In the genomic region with DNA sequence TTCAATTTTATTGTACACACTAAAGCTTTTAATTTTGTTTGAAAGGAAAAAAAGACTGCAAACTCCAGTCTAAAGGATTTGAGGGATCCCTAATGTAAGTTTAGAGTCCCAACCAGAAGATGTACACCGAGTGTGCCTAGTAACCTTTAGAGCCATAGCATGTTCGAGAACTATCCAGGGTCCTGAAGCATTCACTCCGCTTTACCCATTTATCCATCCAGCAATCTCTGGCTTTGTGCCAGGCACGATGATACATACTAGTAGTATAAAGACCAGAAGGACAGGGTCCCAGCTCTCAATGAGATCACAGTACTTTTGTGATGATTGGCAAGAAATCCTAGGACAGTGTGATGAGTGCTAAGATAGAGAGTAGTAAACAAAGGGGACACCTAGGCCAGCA, we compare ENCODE assay signal across 17 cellular contexts.
A peak's percentile ranks its signal among the peaks of the same experiment; 100 is the strongest.
DNase-seq lines count a peak whose midpoint lies in the region; ATAC-seq, FAIRE-seq and TF ChIP-seq lines count a peak whose summit lies in the region.
"Had no signal": no experiment of that assay in that cellular context is flagged by ENCODE, and none has a peak within 500 bp of the region (broad histone marks: within the 10 kb centered on the region; RNA-seq: fewer than 3 reads in every experiment).

No MANE protein-coding gene starts in this region.

- in situ Hi-C loops in K562 (cut with MboI) = no loop called here

- no TSS peak for BruUV-seq in K562 (replicated peaks; lab: Mats Ljungman, UMichigan)

- no peak overlapping the region for H2AK5ac ChIP-seq in mesenchymal stem cell (ENCODE audit: low read length, severe bottlenecking)

- DNase-seq in EL (peak; percentile 33), LNCaP clone FGC (ENCODE audit: low read depth) (peak; percentile 1), K562 (ENCODE audit: extremely low read depth in 1 of 4, low spot score in 3 of 4) (peak in 1 of 4 experiments; percentile 25), mesenchymal stem cell (peak; percentile 24), right cardiac atrium (no peak)
- DNase-seq in stimulated activated naive CD4-positive, alpha-beta T cell treated with Interleukin-2 at 50 U/mL for 16 hours (lab: John Stamatoyannopoulos, UW) = no peak
- DNase-seq: activated CD4-positive, CD25-positive, alpha-beta regulatory T cell; activated T-cell treated with anti-CD3 and anti-CD28 coated beads for 4 hours; amniotic stem cell; dorsolateral prefrontal cortex; left ventricle myocardium superior; NCI-H1092 treated with DMSO at 0.1 percent for 48 hours; NCI-H526; small intestine had no signal

- H3K4me1 ChIP-seq in K562 (replicated peaks in 1 of 2; ENCODE audit: control insufficient read depth in 2 of 2, insufficient read depth in 2 of 2, low read length in 2 of 2) (no peaks in the 10 kb centered on the region), mesenchymal stem cell (ENCODE audit: control insufficient read depth, insufficient read depth, low read depth, low read length) (no peaks in the 10 kb centered on the region), right cardiac atrium (ENCODE audit: control insufficient read depth, insufficient read depth, low read length) (no peaks in the 10 kb centered on the region), gastroesophageal sphincter (no peaks in the 10 kb centered on the region)
- H3K4me1 ChIP-seq: SJSA1 had no signal

- H3K9me1 ChIP-seq in K562 (ENCODE audit: control insufficient read depth, insufficient read depth, low read length) = no peaks in the 10 kb centered on the region

- TF ChIP-seq RAD21 in K562 (CRISPR knock-in tag; conservative IDR thresholded peaks at IDR 0.05 in 1 of 2, IDR thresholded peaks at IDR 0.05 in 1 of 2) = no peak

- H3K9me3 ChIP-seq in K562 (replicated peaks; ENCODE audit: control insufficient read depth, insufficient read depth, low read depth, low read length) = no peaks in the 10 kb centered on the region
- peaks cover 20% of the 10 kb centered on the region for H3K9me3 ChIP-seq in mesenchymal stem cell (ENCODE audit: control insufficient read depth, low read length)
- no peaks in the 10 kb centered on the region for H3K9me3 ChIP-seq in right cardiac atrium (ENCODE audit: control insufficient read depth, low read length)
- peaks cover 0 to 24% (median 0%) of the 10 kb centered on the region in 3 donors for H3K9me3 ChIP-seq in gastroesophageal sphincter
- H3K9me3 ChIP-seq: SJSA1 had no signal

- no peak overlapping the region for H4K8ac ChIP-seq in mesenchymal stem cell (ENCODE audit: low read length)

- TF ChIP-seq CTCF in LNCaP clone FGC (IDR thresholded peaks at IDR 0.05; ENCODE audit: control insufficient read depth, extremely low read depth, insufficient read depth) (no peak), K562 (IDR thresholded peaks at IDR 0.05 in 2 of 3, conservative IDR thresholded peaks at IDR 0.05 in 1 of 3; ENCODE audit: insufficient read depth in 2 of 3, low read depth in 1 of 3, low read length in 3 of 3) (no peak), gastroesophageal sphincter (IDR thresholded peaks at IDR 0.05) (no peak)

- TF ChIP-seq POLR2A in K562 (conservative IDR thresholded peaks at IDR 0.05) = no peak
- TF ChIP-seq POLR2A in gastroesophageal sphincter (IDR thresholded peaks at IDR 0.05) = no peak

- H3K36me3 ChIP-seq in K562 (ENCODE audit: control insufficient read depth, insufficient read depth, low read length) (no peaks in the 10 kb centered on the region), mesenchymal stem cell (ENCODE audit: control insufficient read depth in 1 of 2, insufficient read depth in 2 of 2, low read depth in 1 of 2, low read length in 2 of 2) (no peaks in the 10 kb centered on the region), gastroesophageal sphincter (no peaks in the 10 kb centered on the region)
- H3K36me3 ChIP-seq: SJSA1 had no signal

- ATAC-seq in K562 = no peak
- ATAC-seq in GM21619 (IDR thresholded peaks at IDR 0.05; ENCODE audit: unreplicated experiment) = no peak
- ATAC-seq in right cardiac atrium = no peak
- ATAC-seq in gastroesophageal sphincter = no peak
- ATAC-seq: left ventricle myocardium superior had no signal

- no peak overlapping the region for H3K23ac ChIP-seq in mesenchymal stem cell (ENCODE audit: low read length in 2 of 2)

- H2BK12ac ChIP-seq in mesenchymal stem cell (ENCODE audit: low read length in 2 of 2) = no peak overlapping the region

- H3K14ac ChIP-seq in mesenchymal stem cell (ENCODE audit: low read length in 2 of 2) = no peak overlapping the region

- CTCF ChIA-PET in K562 (lab: Yijun Ruan, JAX; ENCODE audit: low intra/inter-chr PET ratio) = no interaction called here

- H3K27me3 ChIP-seq in K562 (ENCODE audit: control insufficient read depth in 2 of 2, insufficient read depth in 2 of 2, low read length in 2 of 2) (no peaks in the 10 kb centered on the region), mesenchymal stem cell (ENCODE audit: control insufficient read depth in 1 of 2, insufficient read depth in 1 of 2, low read length in 2 of 2) (no peaks in the 10 kb centered on the region), right cardiac atrium (ENCODE audit: control insufficient read depth, insufficient read depth) (no peaks in the 10 kb centered on the region), gastroesophageal sphincter (no peaks in the 10 kb centered on the region)
- H3K27me3 ChIP-seq: dorsolateral prefrontal cortex, SJSA1 had no signal

- no peaks in the 10 kb centered on the region for H4K20me1 ChIP-seq in K562 (replicated peaks; ENCODE audit: control insufficient read depth, insufficient read depth, low read length)

- no peak for FAIRE-seq in K562 (lab: Jason Lieb, UNC)
- FAIRE-seq: small intestine had no signal

- no peaks in the 10 kb centered on the region for H3K79me1 ChIP-seq in mesenchymal stem cell (replicated peaks; ENCODE audit: low read length, poor library complexity, severe bottlenecking)

- no peak overlapping the region for H4K91ac ChIP-seq in mesenchymal stem cell (ENCODE audit: low read length)

- POLR2A ChIA-PET in K562 (lab: Yijun Ruan, JAX) = no interaction called here

- no peak overlapping the region for H3K27ac ChIP-seq in K562 (ENCODE audit: extremely low read depth, low read depth, low read length)
- no peak overlapping the region for H3K27ac ChIP-seq in mesenchymal stem cell (ENCODE audit: low read length, poor library complexity, severe bottlenecking)
- no peak overlapping the region for H3K27ac ChIP-seq in right cardiac atrium (ENCODE audit: low read length)
- H3K27ac ChIP-seq in gastroesophageal sphincter = no peak overlapping the region
- H3K27ac ChIP-seq: dorsolateral prefrontal cortex, SJSA1 had no signal

- H3K4me3 ChIP-seq in LNCaP clone FGC (ENCODE audit: low read depth, low read length) (no peak overlapping the region), K562 (no peak overlapping the region), mesenchymal stem cell (ENCODE audit: insufficient read depth in 1 of 2, low read depth in 1 of 2, low read length in 2 of 2) (no peak overlapping the region), right cardiac atrium (ENCODE audit: low read length) (no peak overlapping the region), gastroesophageal sphincter (no peak overlapping the region)
- H3K4me3 ChIP-seq: dorsolateral prefrontal cortex, SJSA1 had no signal

- no peak overlapping the region for H2BK5ac ChIP-seq in mesenchymal stem cell (ENCODE audit: low read depth, low read length, poor library complexity, severe bottlenecking)

- WGBS in K562 (ENCODE audit: insufficient coverage, low coverage, missing lambda C conversion rate) = 1% methylated on average over 4 of the region's 4 CpGs
- WGBS in mesenchymal stem cell = 54% methylated on average over 4 of the region's 4 CpGs
- 45% methylated on average over 4 of the region's 4 CpGs for WGBS in right cardiac atrium
- 36 to 44% methylated on average over 4 of the region's 4 CpGs for WGBS in gastroesophageal sphincter (ENCODE audit: low coverage in 1 of 2), 2 donors

- H3K4ac ChIP-seq in mesenchymal stem cell (ENCODE audit: low read depth in 1 of 2, low read length in 2 of 2) = no peak overlapping the region

- H3K4me2 ChIP-seq in K562 (ENCODE audit: insufficient read depth, low read length) (no peak overlapping the region), mesenchymal stem cell (ENCODE audit: low read length, poor library complexity, severe bottlenecking) (no peak overlapping the region)

- H3K79me2 ChIP-seq in K562 (ENCODE audit: control insufficient read depth, insufficient read depth, low read length) = no peaks in the 10 kb centered on the region

- intact Hi-C loops in K562 (cut with micrococcal nuclease) (no loop called here), right cardiac atrium (cut with DNase I) (no loop called here)

- TF ChIP-seq EP300 in K562 (IDR thresholded peaks at IDR 0.05; ENCODE audit: low read length) (no peak), gastroesophageal sphincter (IDR thresholded peaks at IDR 0.05) (no peak)

- no peak overlapping the region for H3K18ac ChIP-seq in mesenchymal stem cell (ENCODE audit: low read depth in 1 of 2, low read length in 2 of 2)

- no peak overlapping the region for H2BK15ac ChIP-seq in mesenchymal stem cell (ENCODE audit: low read depth, poor library complexity, severe bottlenecking)

- H2BK120ac ChIP-seq in mesenchymal stem cell (ENCODE audit: low read depth, low read length) = no peak overlapping the region

- H3K9ac ChIP-seq in K562 (ENCODE audit: insufficient read depth in 1 of 2, low read depth in 2 of 2, low read length in 2 of 2) = no peak overlapping the region
- no peak overlapping the region for H3K9ac ChIP-seq in mesenchymal stem cell (ENCODE audit: low read length)

- H2AFZ ChIP-seq in K562 (ENCODE audit: low read depth, low read length) (no peak overlapping the region), mesenchymal stem cell (ENCODE audit: low read depth, low read length) (no peak overlapping the region)

Comparison
In these comparisons a context has a peak if more than half of its experiments do, and no peak if none do; other contexts are left out.
1. DNase-seq: peak in EL (single experiment), LNCaP clone FGC (single experiment) and mesenchymal stem cell (single experiment); none in right cardiac atrium (0 of 3) and stimulated activated naive CD4-positive, alpha-beta T cell treated with Interleukin-2 at 50 U/mL for 16 hours (single experiment).